ENCODE assay signal across 7 cellular contexts in the genomic region with DNA sequence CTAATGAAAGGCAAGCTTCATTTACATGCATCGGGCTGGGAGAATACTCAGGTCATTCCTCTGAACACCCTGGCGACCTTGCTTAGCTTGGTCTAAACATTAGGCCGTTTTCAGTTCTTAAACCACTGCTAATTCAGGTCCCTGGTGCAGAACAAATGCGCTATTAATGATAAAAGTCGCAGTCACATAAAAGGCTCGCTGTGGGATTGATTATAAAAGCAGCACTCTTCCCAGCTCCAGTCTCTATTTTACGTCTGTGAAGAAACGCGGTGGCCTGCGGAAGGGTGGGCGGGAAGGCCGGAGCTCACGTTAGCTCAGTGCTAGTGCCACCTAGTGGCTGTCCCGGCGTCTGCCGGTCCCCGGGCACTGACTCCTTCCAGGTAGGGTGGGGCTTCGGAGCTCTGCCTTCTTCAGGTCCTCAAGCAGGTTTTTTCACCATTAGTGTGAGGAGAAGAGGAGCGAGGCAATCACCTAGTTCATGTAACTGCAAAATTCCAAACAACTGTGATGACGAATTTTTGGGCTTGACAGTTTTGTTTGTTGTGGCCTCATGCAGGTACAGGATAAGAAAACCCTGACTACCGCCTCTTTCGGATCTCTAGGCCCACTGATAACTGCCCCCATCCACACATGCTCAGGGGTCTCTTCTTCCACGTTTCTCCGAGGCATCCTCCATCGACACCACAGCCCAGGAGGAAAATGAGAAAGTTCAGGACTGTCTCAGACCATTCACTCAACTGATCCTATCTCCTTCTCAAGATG.
A peak's percentile ranks its signal among the peaks of the same experiment; 100 is the strongest.
DNase-seq lines count a peak whose midpoint lies in the region; ATAC-seq and TF ChIP-seq lines count a peak whose summit lies in the region.

No MANE protein-coding gene starts in this region.

- TF ChIP-seq EP300 in neural cell (conservative IDR thresholded peaks at IDR 0.05; ENCODE audit: poor library complexity, severe bottlenecking), result no peak
- TF ChIP-seq EP300 in stomach (IDR thresholded peaks at IDR 0.05), result no peak

- no peaks in the 10 kb centered on the region for H3F3A ChIP-seq in neural cell (ENCODE audit: insufficient read depth, low read length, poor library complexity, severe bottlenecking)

- H4K20me1 ChIP-seq in neural cell (ENCODE audit: insufficient read depth), result no peaks in the 10 kb centered on the region

- H3K36me3 Mint-ChIP-seq in activated T-helper 1 cell treated with anti-CD3 and anti-CD28 coated beads, Interleukin-12 subunit alpha, Interleukin-12 subunit beta, Interleukin-2, Interleukin-4 antibody, amounts not matched to agents 30 ng/mL and 10 ng/mL and 1 ng/mL, durations not matched to agents 14 hours and 24 hours and 36 hours (ENCODE audit: low read depth), result no peaks in the 10 kb centered on the region

- BruUV-seq in Panc1 (replicated peaks; lab: Mats Ljungman, UMichigan), result no TSS peak

- CTCF ChIA-PET in Panc1 (lab: Charles Lee), result interaction anchor here (0.6 to 2.0 kb wide), 16 partner anchors 13 to 448 kb away, joined by 3 to 17 read pairs (median 4); no protein-coding TSS in a partner anchor

- H3K9me3 Mint-ChIP-seq in activated T-helper 1 cell treated with anti-CD3 and anti-CD28 coated beads, Interleukin-12 subunit alpha, Interleukin-12 subunit beta, Interleukin-2, Interleukin-4 antibody, amounts not matched to agents 30 ng/mL and 10 ng/mL and 1 ng/mL, durations not matched to agents 14 hours and 24 hours and 36 hours, result peaks cover 15% of the 10 kb centered on the region

- H3K36me3 ChIP-seq in Panc1 (ENCODE audit: control insufficient read depth, insufficient read depth, low read length) (no peaks in the 10 kb centered on the region), neural cell (ENCODE audit: insufficient read depth, low read length) (no peaks in the 10 kb centered on the region), stomach (no peaks in the 10 kb centered on the region)

- peaks cover 17% of the 10 kb centered on the region for H3K27me3 Mint-ChIP-seq in activated T-helper 1 cell treated with anti-CD3 and anti-CD28 coated beads, Interleukin-12 subunit alpha, Interleukin-12 subunit beta, Interleukin-2, Interleukin-4 antibody, amounts not matched to agents 30 ng/mL and 10 ng/mL and 1 ng/mL, durations not matched to agents 14 hours and 24 hours and 36 hours (ENCODE audit: insufficient read depth)

- DNase-seq in Panc1 (ENCODE audit: low read depth, low spot score) (peak; percentile 13), fibroblast of pulmonary artery (ENCODE audit: low read depth) (peak; percentile 78), stomach (peak; percentile 84)
- peak; percentile 59 for DNase-seq in activated T-helper 1 cell treated with anti-CD3 and anti-CD28 coated beads, Interleukin-12 subunit alpha, Interleukin-12 subunit beta, Interleukin-2, Interleukin-4 antibody, amounts not matched to agents 30 ng/mL and 10 ng/mL and 1 ng/mL, durations not matched to agents 14 hours and 24 hours and 36 hours (ENCODE audit: low spot score)

- no peaks in the 10 kb centered on the region; the same call in 1 of the 2 replicates for H3K9me3 ChIP-seq in Panc1 (ENCODE audit: control insufficient read depth, insufficient read depth, low read depth, low read length)
- no peaks in the 10 kb centered on the region for H3K9me3 ChIP-seq in neural cell (ENCODE audit: low read length)
- no peaks in the 10 kb centered on the region for H3K9me3 ChIP-seq in stomach

- 0 out of 2 replicates have a peak overlapping the region, but pooled peaks have one; percentile 34 for H3K27ac ChIP-seq in Panc1 (ENCODE audit: low read length)
- H3K27ac ChIP-seq in neural cell (ENCODE audit: low read length), result no peak overlapping the region
- H3K27ac ChIP-seq in stomach, result no peak overlapping the region

- H3K4me1 ChIP-seq in Panc1 (ENCODE audit: control insufficient read depth, insufficient read depth, low read length), result peaks cover 7% of the 10 kb centered on the region; the same call in 1 of the 2 replicates
- H3K4me1 ChIP-seq in stomach, result peaks cover 3 to 11% (median 8%) of the 10 kb centered on the region in 4 donors

- H3K9ac ChIP-seq in neural cell (ENCODE audit: low read length), result no peak overlapping the region

- 12 to 19% (median 15%) methylated on average over 22 to 25 of the region's 25 CpGs for WGBS in stomach, 5 donors

- H3K4me3 ChIP-seq in Panc1 (ENCODE audit: low read depth in 2 of 2, low read length in 2 of 2), result peak overlapping the region; percentile 21 to 60
- no peak overlapping the region for H3K4me3 ChIP-seq in fibroblast of pulmonary artery (replicated peaks; ENCODE audit: low read depth, low read length)
- no peak overlapping the region for H3K4me3 ChIP-seq in neural cell (ENCODE audit: low read length)
- H3K4me3 ChIP-seq in stomach, result peak overlapping the region; percentile 21 to 35 (median 26)

- H3K9me2 ChIP-seq in neural cell (ENCODE audit: insufficient read depth, low read length), result no peaks in the 10 kb centered on the region

- POLR2A ChIA-PET in Panc1 (lab: Charles Lee), result no interaction called here

- peaks cover 10% of the 10 kb centered on the region; the same call in 1 of the 2 replicates for H3K27me3 ChIP-seq in Panc1 (ENCODE audit: control insufficient read depth, insufficient read depth, low read length)
- H3K27me3 ChIP-seq in neural cell (ENCODE audit: insufficient read depth, low read depth, low read length), result peaks cover 3% of the 10 kb centered on the region
- H3K27me3 ChIP-seq in stomach, result peaks cover 0 to 35% (median 7%) of the 10 kb centered on the region in 3 donors

- TF ChIP-seq CTCF in GM12874 (IDR thresholded peaks at IDR 0.05; ENCODE audit: insufficient read depth, low read depth, low read length) (peak; percentile 94), Panc1 (IDR thresholded peaks at IDR 0.05) (peak; percentile 99), fibroblast of pulmonary artery (IDR thresholded peaks at IDR 0.05; ENCODE audit: low read length, missing control alignments) (peak; percentile 94), neural cell (IDR thresholded peaks at IDR 0.05; ENCODE audit: poor library complexity, severe bottlenecking) (peak; percentile 87), stomach (IDR thresholded peaks at IDR 0.05) (peak in 4 of 7 experiments; percentile 64 to 84 (median 82))

- H2AFZ ChIP-seq in neural cell (ENCODE audit: low read depth, low read length), result no peak overlapping the region

- no peak for TF ChIP-seq POLR2A in stomach (IDR thresholded peaks at IDR 0.05)

- peak; percentile 77 for TF ChIP-seq RAD21 in neural cell (conservative IDR thresholded peaks at IDR 0.05)

- in situ Hi-C loops in Panc1 (cut with HindIII; ENCODE audit: low pct_unique_long_range_greater_than_20kb, low sequenced_read_pairs), result no loop called here

- ATAC-seq in HG03520 (IDR thresholded peaks at IDR 0.05; ENCODE audit: unreplicated experiment), result peak; percentile 52
- peak; percentile 97 for ATAC-seq in Panc1

- peaks cover 22% of the 10 kb centered on the region for H3K4me1 Mint-ChIP-seq in activated T-helper 1 cell treated with anti-CD3 and anti-CD28 coated beads, Interleukin-12 subunit alpha, Interleukin-12 subunit beta, Interleukin-2, Interleukin-4 antibody, amounts not matched to agents 30 ng/mL and 10 ng/mL and 1 ng/mL, durations not matched to agents 14 hours and 24 hours and 36 hours (ENCODE audit: low read depth)

- no peak overlapping the region for H3K27ac Mint-ChIP-seq in activated T-helper 1 cell treated with anti-CD3 and anti-CD28 coated beads, Interleukin-12 subunit alpha, Interleukin-12 subunit beta, Interleukin-2, Interleukin-4 antibody, amounts not matched to agents 30 ng/mL and 10 ng/mL and 1 ng/mL, durations not matched to agents 14 hours and 24 hours and 36 hours

- H3K4me3 Mint-ChIP-seq in activated T-helper 1 cell treated with anti-CD3 and anti-CD28 coated beads, Interleukin-12 subunit alpha, Interleukin-12 subunit beta, Interleukin-2, Interleukin-4 antibody, amounts not matched to agents 30 ng/mL and 10 ng/mL and 1 ng/mL, durations not matched to agents 14 hours and 24 hours and 36 hours, result no peak overlapping the region

- no peaks in the 10 kb centered on the region for H3K79me2 ChIP-seq in neural cell (replicated peaks; ENCODE audit: insufficient read depth, low read length)

- intact Hi-C loops in Panc1 (cut with micrococcal nuclease; ENCODE audit: unreplicated experiment) (no loop called here), stomach (cut with DNase I; ENCODE audit: low total_unique reads) (no loop called here)
- intact Hi-C loops in activated T-helper 1 cell treated with anti-CD3 and anti-CD28 coated beads, Interleukin-12 subunit alpha, Interleukin-12 subunit beta, Interleukin-2, Interleukin-4 antibody, amounts not matched to agents 30 ng/mL and 10 ng/mL and 1 ng/mL, durations not matched to agents 14 hours and 24 hours and 36 hours (cut with micrococcal nuclease), result loop anchor here (1.0 kb wide), 1 partner anchor 150 kb away; no protein-coding TSS in a partner anchor

- H3K4me2 ChIP-seq in neural cell (ENCODE audit: low read length), result no peak overlapping the region

TF ChIP-seq in neural cell, 6 proteins besides CTCF, POLR2A, EP300 and RAD21:
- TF ChIP-seq SMC3 (conservative IDR thresholded peaks at IDR 0.05; ENCODE audit: poor library complexity) (peak; percentile 79), POLR2AphosphoS5 (IDR thresholded peaks at IDR 0.05) (no peak)

Comparison
In these comparisons a context has a peak if more than half of its experiments do, and no peak if none do; other contexts are left out.
1. DNase-seq: peak in every context shown above with its lines; median percentile 84 in stomach; 78 in fibroblast of pulmonary artery; 59 in activated T-helper 1 cell treated with anti-CD3 and anti-CD28 coated beads, Interleukin-12 subunit alpha, Interleukin-12 subunit beta, Interleukin-2, Interleukin-4 antibody, amounts not matched to agents 30 ng/mL and 10 ng/mL and 1 ng/mL, durations not matched to agents 14 hours and 24 hours and 36 hours; 13 in Panc1.
2. H3K4me3 ChIP-seq: peak in Panc1 (2 of 2) and stomach (4 of 4); none in fibroblast of pulmonary artery (single experiment) and neural cell (single experiment).
3. Peak in every context shown above with its lines, with median percentiles within 50 percentile points of each other: CTCF ChIP-seq.